1 cellular context compared by ENCODE assay signal in the genomic region with DNA sequence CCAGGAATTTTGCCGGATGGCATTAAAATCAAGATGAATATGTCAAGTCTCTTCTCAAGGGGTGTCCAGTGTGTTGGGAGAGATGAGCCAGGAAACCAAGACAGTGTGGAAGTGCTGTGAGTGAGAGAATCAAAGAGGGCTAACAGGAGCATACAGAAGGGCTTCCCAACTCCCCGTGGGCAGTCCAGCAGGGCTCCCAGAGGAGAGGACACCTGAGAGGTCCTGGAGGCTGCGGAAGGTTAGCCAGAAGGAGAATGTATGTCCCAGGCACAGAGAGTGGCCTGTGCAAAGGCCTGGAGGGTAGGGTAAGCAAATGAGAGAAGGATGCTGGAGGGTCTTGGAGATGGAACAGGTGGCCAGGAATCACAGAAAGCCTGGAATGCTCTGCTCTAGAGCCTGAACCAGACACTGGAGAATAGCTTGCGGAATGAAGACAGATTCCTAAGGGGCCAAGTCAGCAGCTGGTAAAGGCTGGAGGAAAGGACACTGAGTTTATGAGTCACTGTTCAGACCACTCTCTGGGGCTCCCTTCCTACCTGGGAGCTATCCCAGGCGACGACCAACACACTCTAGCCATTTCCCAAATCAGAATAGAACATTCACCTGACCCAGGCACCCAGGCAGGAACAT.
TF ChIP-seq lines count a peak whose summit lies in the region.

No MANE protein-coding gene starts in this region.

TF ChIP-seq in HepG2, 621 proteins besides CTCF, POLR2A, EP300 and RAD21:
- TF ChIP-seq, protein P1, sequence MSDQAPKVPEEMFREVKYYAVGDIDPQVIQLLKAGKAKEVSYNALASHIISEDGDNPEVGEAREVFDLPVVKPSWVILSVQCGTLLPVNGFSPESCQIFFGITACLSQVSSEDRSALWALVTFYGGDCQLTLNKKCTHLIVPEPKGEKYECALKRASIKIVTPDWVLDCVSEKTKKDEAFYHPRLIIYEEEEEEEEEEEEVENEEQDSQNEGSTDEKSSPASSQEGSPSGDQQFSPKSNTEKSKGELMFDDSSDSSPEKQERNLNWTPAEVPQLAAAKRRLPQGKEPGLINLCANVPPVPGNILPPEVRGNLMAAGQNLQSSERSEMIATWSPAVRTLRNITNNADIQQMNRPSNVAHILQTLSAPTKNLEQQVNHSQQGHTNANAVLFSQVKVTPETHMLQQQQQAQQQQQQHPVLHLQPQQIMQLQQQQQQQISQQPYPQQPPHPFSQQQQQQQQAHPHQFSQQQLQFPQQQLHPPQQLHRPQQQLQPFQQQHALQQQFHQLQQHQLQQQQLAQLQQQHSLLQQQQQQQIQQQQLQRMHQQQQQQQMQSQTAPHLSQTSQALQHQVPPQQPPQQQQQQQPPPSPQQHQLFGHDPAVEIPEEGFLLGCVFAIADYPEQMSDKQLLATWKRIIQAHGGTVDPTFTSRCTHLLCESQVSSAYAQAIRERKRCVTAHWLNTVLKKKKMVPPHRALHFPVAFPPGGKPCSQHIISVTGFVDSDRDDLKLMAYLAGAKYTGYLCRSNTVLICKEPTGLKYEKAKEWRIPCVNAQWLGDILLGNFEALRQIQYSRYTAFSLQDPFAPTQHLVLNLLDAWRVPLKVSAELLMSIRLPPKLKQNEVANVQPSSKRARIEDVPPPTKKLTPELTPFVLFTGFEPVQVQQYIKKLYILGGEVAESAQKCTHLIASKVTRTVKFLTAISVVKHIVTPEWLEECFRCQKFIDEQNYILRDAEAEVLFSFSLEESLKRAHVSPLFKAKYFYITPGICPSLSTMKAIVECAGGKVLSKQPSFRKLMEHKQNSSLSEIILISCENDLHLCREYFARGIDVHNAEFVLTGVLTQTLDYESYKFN (CRISPR knock-in tag; conservative IDR thresholded peaks at IDR 0.05) = no peak
- TF ChIP-seq ZNF337 (CRISPR knock-in tag; IDR thresholded peaks at IDR 0.05; ENCODE audit: borderline replicate concordance, low read depth) (no peak), PAWR (CRISPR knock-in tag; IDR thresholded peaks at IDR 0.05; ENCODE audit: borderline replicate concordance) (no peak), CBX2 (IDR thresholded peaks at IDR 0.05; ENCODE audit: low read depth, low read length) (no peak), CBX2 (CRISPR knock-in tag; IDR thresholded peaks at IDR 0.05; ENCODE audit: low read depth) (no peak), SIX1 (CRISPR knock-in tag; IDR thresholded peaks at IDR 0.05; ENCODE audit: borderline replicate concordance) (no peak), ZNF713 (CRISPR knock-in tag; IDR thresholded peaks at IDR 0.05) (no peak), ZNF232 (CRISPR knock-in tag; IDR thresholded peaks at IDR 0.05; ENCODE audit: borderline replicate concordance) (no peak), ZFP82 (CRISPR knock-in tag; IDR thresholded peaks at IDR 0.05; ENCODE audit: borderline replicate concordance) (no peak), ZNF562 (CRISPR knock-in tag; IDR thresholded peaks at IDR 0.05; ENCODE audit: borderline replicate concordance) (no peak), ZNF264 (CRISPR knock-in tag; IDR thresholded peaks at IDR 0.05) (no peak)
- TF ChIP-seq, protein P2, sequence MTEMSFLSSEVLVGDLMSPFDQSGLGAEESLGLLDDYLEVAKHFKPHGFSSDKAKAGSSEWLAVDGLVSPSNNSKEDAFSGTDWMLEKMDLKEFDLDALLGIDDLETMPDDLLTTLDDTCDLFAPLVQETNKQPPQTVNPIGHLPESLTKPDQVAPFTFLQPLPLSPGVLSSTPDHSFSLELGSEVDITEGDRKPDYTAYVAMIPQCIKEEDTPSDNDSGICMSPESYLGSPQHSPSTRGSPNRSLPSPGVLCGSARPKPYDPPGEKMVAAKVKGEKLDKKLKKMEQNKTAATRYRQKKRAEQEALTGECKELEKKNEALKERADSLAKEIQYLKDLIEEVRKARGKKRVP (CRISPR knock-in tag; IDR thresholded peaks at IDR 0.05) = no peak
- TF ChIP-seq, protein P3, sequence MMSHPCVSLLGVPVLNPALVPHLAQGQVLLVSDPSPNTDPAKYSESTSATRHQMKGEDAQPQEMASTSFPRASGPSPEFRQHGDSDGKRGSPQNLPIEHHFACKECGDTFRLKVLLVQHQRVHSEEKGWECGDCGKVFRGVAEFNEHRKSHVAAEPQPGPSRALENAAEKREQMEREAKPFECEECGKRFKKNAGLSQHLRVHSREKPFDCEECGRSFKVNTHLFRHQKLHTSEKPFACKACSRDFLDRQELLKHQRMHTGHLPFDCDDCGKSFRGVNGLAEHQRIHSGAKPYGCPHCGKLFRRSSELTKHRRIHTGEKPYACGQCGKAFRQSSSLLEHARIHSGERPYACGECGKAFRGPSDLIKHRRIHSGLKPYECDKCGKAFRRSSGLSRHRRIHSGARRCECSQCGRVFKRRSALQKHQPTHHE (CRISPR knock-in tag; IDR thresholded peaks at IDR 0.05; ENCODE audit: borderline replicate concordance) = no peak
- TF ChIP-seq, protein P4, sequence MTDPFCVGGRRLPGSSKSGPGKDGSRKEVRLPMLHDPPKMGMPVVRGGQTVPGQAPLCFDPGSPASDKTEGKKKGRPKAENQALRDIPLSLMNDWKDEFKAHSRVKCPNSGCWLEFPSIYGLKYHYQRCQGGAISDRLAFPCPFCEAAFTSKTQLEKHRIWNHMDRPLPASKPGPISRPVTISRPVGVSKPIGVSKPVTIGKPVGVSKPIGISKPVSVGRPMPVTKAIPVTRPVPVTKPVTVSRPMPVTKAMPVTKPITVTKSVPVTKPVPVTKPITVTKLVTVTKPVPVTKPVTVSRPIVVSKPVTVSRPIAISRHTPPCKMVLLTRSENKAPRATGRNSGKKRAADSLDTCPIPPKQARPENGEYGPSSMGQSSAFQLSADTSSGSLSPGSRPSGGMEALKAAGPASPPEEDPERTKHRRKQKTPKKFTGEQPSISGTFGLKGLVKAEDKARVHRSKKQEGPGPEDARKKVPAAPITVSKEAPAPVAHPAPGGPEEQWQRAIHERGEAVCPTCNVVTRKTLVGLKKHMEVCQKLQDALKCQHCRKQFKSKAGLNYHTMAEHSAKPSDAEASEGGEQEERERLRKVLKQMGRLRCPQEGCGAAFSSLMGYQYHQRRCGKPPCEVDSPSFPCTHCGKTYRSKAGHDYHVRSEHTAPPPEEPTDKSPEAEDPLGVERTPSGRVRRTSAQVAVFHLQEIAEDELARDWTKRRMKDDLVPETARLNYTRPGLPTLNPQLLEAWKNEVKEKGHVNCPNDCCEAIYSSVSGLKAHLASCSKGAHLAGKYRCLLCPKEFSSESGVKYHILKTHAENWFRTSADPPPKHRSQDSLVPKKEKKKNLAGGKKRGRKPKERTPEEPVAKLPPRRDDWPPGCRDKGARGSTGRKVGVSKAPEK (CRISPR knock-in tag; IDR thresholded peaks at IDR 0.05; ENCODE audit: borderline replicate concordance) = no peak
- TF ChIP-seq, protein P5, sequence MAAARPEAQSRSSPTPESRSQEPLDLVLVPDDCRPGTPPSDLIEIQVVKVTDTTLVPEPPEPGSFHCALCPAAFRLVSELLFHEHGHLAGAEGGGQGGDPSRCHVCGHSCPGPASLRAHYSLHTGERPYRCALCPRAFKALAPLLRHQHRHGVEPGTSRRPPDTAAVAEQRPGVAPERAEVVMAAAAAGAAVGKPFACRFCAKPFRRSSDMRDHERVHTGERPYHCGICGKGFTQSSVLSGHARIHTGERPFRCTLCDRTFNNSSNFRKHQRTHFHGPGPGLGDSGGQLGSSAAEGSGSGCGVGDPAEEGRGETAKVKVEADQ (CRISPR knock-in tag; IDR thresholded peaks at IDR 0.05; ENCODE audit: borderline replicate concordance) = no peak
